26 cellular contexts compared by ENCODE assay signal in genomic region chr11:17477084-17477333, GRCh38. TPM values are rescaled to one million over a fixed set of nuclear protein-coding genes. Genes with fewer than 3 reads are reported as not detected.
DNase-seq lines count a peak whose midpoint lies in the region; TF ChIP-seq lines count a peak whose summit lies in the region.
"Had no signal": no experiment of that assay in that cellular context is flagged by ENCODE, and none has a peak within 500 bp of the region (broad histone marks: within the 10 kb centered on the region; RNA-seq: fewer than 3 reads in every experiment).

No MANE protein-coding gene starts in this region.

- H3K36me3 Mint-ChIP-seq in Caco-2 (ENCODE audit: insufficient read depth, unreplicated experiment) (no peaks in the 10 kb centered on the region), H9 (ENCODE audit: insufficient read depth in 1 of 3, low read depth in 3 of 3) (no peaks in the 10 kb centered on the region; a peak in 1 of 7 replicates), nephron (ENCODE audit: low read depth) (no peaks in the 10 kb centered on the region)
- H3K36me3 Mint-ChIP-seq in activated CD4-positive, alpha-beta T cell treated with anti-CD3 and anti-CD28 coated beads, Interleukin-2, amount 10 ng/mL, durations not matched to agents 7 days and 5 days (ENCODE audit: low read depth), result no peaks in the 10 kb centered on the region
- H3K36me3 Mint-ChIP-seq in T-helper 2 cell treated with Interferon-gamma antibody and Interleukin-4, amounts not matched to agents 5 μg/mL and 100 μg/mL, for 36 hours (ENCODE audit: low read depth), result no peaks in the 10 kb centered on the region
- H3K36me3 Mint-ChIP-seq: activated CD4-positive, alpha-beta memory T cell treated with anti-CD3 and anti-CD28 coated beads for 36 hours; naive thymus-derived CD4-positive, alpha-beta T cell had no signal

- no peak overlapping the region for H2BK5ac ChIP-seq in H9 (ENCODE audit: insufficient read length, low read length)

- H3K23ac ChIP-seq in H9 (ENCODE audit: insufficient read length, low read depth, low read length), result no peak overlapping the region

- H3K9ac ChIP-seq in H9 (ENCODE audit: extremely low read depth, insufficient read length, low read length), result no peak overlapping the region
- H3K9ac ChIP-seq: BLaER1 treated with 17β-estradiol and CSF1 and Interleukin-3, amounts not matched to agents 10 nM and 100 nM had no signal

- H4K91ac ChIP-seq in H9 (ENCODE audit: insufficient read length, low read depth, low read length), result no peak overlapping the region

- H4K8ac ChIP-seq in H9 (replicated peaks; ENCODE audit: insufficient read length, low read depth, low read length), result no peak overlapping the region

- peaks cover 11% of the 10 kb centered on the region for H3K23me2 ChIP-seq in H9 (ENCODE audit: insufficient read length, low read depth, low read length, poor library complexity, severe bottlenecking)

- H3K56ac ChIP-seq in H9 (ENCODE audit: insufficient read length, low read depth, low read length), result no peak overlapping the region

- no peak overlapping the region for H4K5ac ChIP-seq in H9 (ENCODE audit: insufficient read length, low read depth, low read length)

- H4K20me1 ChIP-seq in H9 (ENCODE audit: control insufficient read depth, insufficient read depth, insufficient read length), result peaks cover 2% of the 10 kb centered on the region

- H3K4me2 ChIP-seq in H9 (ENCODE audit: insufficient read depth, insufficient read length, low read length), result peak overlapping the region; percentile 86

- BruUV-seq in Caco-2 (replicated peaks; lab: Mats Ljungman, UMichigan), result no TSS peak

- H3K9me3 Mint-ChIP-seq in Caco-2 (ENCODE audit: unreplicated experiment) (no peaks in the 10 kb centered on the region), H9 (no peaks in the 10 kb centered on the region), nephron (no peaks in the 10 kb centered on the region)
- H3K9me3 Mint-ChIP-seq in activated CD4-positive, alpha-beta T cell treated with anti-CD3 and anti-CD28 coated beads, Interleukin-2, amount 10 ng/mL, durations not matched to agents 7 days and 5 days, result no peaks in the 10 kb centered on the region
- H3K9me3 Mint-ChIP-seq in T-helper 2 cell treated with Interferon-gamma antibody and Interleukin-4, amounts not matched to agents 5 μg/mL and 100 μg/mL, for 36 hours, result no peaks in the 10 kb centered on the region
- H3K9me3 Mint-ChIP-seq: activated CD4-positive, alpha-beta memory T cell treated with anti-CD3 and anti-CD28 coated beads for 36 hours; activated T-helper 2 cell treated with anti-CD3 and anti-CD28 coated beads, Interferon-gamma antibody, Interleukin-2, Interleukin-4, amounts not matched to agents 10 μg/mL and 5 μg/mL and 100 μg/mL, durations not matched to agents 14 hours and 24 hours and 36 hours; effector memory CD8-positive, alpha-beta T cell had no signal

- no peak for DNase-seq in Caco-2
- no peak for DNase-seq in H9
- DNase-seq in coronary artery (ENCODE audit: low spot score), result no peak
- DNase-seq in activated CD4-positive, alpha-beta T cell treated with anti-CD3 and anti-CD28 coated beads, Interleukin-2, amount 10 ng/mL, durations not matched to agents 7 days and 5 days, result no peak
- DNase-seq in T-helper 2 cell treated with Interferon-gamma antibody and Interleukin-4, amounts not matched to agents 5 μg/mL and 100 μg/mL, for 36 hours (ENCODE audit: low spot score), result no peak
- no peak for DNase-seq in activated CD8-positive, alpha-beta memory T cell treated with anti-CD3 and anti-CD28 coated beads, Interleukin-2, amount 50 U/mL, for 4 hours
- DNase-seq: activated CD4-positive, alpha-beta memory T cell treated with anti-CD3 and anti-CD28 coated beads for 36 hours; colonic mucosa; effector memory CD8-positive, alpha-beta T cell; GF-D8; KG1; midbrain; naive thymus-derived CD4-positive, alpha-beta T cell; NCI-H1417 treated with DMSO at 0.1 percent for 48 hours; T-helper 1 cell had no signal

- H3K4me3 ChIP-seq in Caco-2 (ENCODE audit: low read depth, low read length) (no peak overlapping the region), coronary artery (peak overlapping the region; percentile 66)
- H3K4me3 ChIP-seq: colonic mucosa, SJSA1 had no signal

- H3T11ph ChIP-seq in H9 (ENCODE audit: low read length), result no peak overlapping the region

- H3K27me3 ChIP-seq in Caco-2 (replicated peaks; ENCODE audit: control insufficient read depth, insufficient read depth, low read length) (peaks cover 6% of the 10 kb centered on the region), H9 (ENCODE audit: insufficient read depth, low read length) (peaks cover 33% of the 10 kb centered on the region; the same call in 1 of the 2 replicates)

- H3K9me3 ChIP-seq in Caco-2 (no peaks in the 10 kb centered on the region), H9 (ENCODE audit: control insufficient read depth, low read depth, low read length) (no peaks in the 10 kb centered on the region)
- H3K9me3 ChIP-seq: BLaER1 treated with 17β-estradiol and CSF1 and Interleukin-3, amounts not matched to agents 10 nM and 100 nM; colonic mucosa; SJSA1; upper lobe of left lung had no signal

- H3K4me1 ChIP-seq in Caco-2, result 0 out of 2 replicates have a peak, but pooled peaks cover 3% of the 10 kb centered on the region
- H3K4me1 ChIP-seq in H9 (ENCODE audit: insufficient read depth, low read length), result no peaks in the 10 kb centered on the region; the same call in 1 of the 2 replicates
- H3K4me1 ChIP-seq: colonic mucosa, SJSA1 had no signal

- no peak for TF ChIP-seq CTCF in Caco-2 (IDR thresholded peaks at IDR 0.05; ENCODE audit: insufficient read depth in 1 of 2, low read depth in 1 of 2, low read length in 1 of 2, severe bottlenecking in 1 of 2, unreplicated experiment in 1 of 2)
- TF ChIP-seq CTCF in H9 (conservative IDR thresholded peaks at IDR 0.05), result no peak
- no peak for TF ChIP-seq CTCF in coronary artery (IDR thresholded peaks at IDR 0.05)
- TF ChIP-seq CTCF in nephron (IDR thresholded peaks at IDR 0.05; ENCODE audit: unreplicated experiment in 3 of 3), result no peak

- no peak overlapping the region for H3K14ac ChIP-seq in H9 (ENCODE audit: insufficient read depth, low read length)

- H3K27ac ChIP-seq in H9 (ENCODE audit: insufficient read length, low read depth, low read length) (no peak overlapping the region), coronary artery (no peak overlapping the region)
- H3K27ac ChIP-seq: BLaER1 treated with 17β-estradiol and CSF1 and Interleukin-3, amounts not matched to agents 10 nM and 100 nM; colonic mucosa; SJSA1; upper lobe of left lung had no signal

- POLR2A ChIA-PET in Caco-2 (lab: Charles Lee), result no interaction called here
- POLR2A ChIA-PET in activated CD4-positive, alpha-beta T cell treated with anti-CD3 and anti-CD28 coated beads, Interleukin-2, amount 10 ng/mL, durations not matched to agents 7 days and 5 days (lab: Charles Lee), result no interaction called here

- no peak overlapping the region for H2BK12ac ChIP-seq in H9 (ENCODE audit: insufficient read length, low read depth, low read length)

- intact Hi-C loops in Caco-2 (cut with micrococcal nuclease; ENCODE audit: unreplicated experiment), result no loop called here

- no CpG with 5 or more reads among the region's 9 CpGs for WGBS in H9 (ENCODE audit: extremely low coverage, insufficient read length, low lambda C conversion rate)

- H3K79me2 ChIP-seq in H9 (ENCODE audit: insufficient read depth, low read length), result no peaks in the 10 kb centered on the region

- H2AK5ac ChIP-seq in H9 (ENCODE audit: insufficient read length, low read length), result no peak overlapping the region

- H3K27ac Mint-ChIP-seq in Caco-2 (ENCODE audit: unreplicated experiment) (no peak overlapping the region), H9 (no peak overlapping the region), nephron (no peak overlapping the region)
- H3K27ac Mint-ChIP-seq in activated CD4-positive, alpha-beta T cell treated with anti-CD3 and anti-CD28 coated beads, Interleukin-2, amount 10 ng/mL, durations not matched to agents 7 days and 5 days, result no peak overlapping the region
- no peak overlapping the region for H3K27ac Mint-ChIP-seq in T-helper 2 cell treated with Interferon-gamma antibody and Interleukin-4, amounts not matched to agents 5 μg/mL and 100 μg/mL, for 36 hours
- H3K27ac Mint-ChIP-seq: activated CD4-positive, alpha-beta memory T cell treated with anti-CD3 and anti-CD28 coated beads for 36 hours; activated T-helper 2 cell treated with anti-CD3 and anti-CD28 coated beads, Interferon-gamma antibody, Interleukin-2, Interleukin-4, amounts not matched to agents 10 μg/mL and 5 μg/mL and 100 μg/mL, durations not matched to agents 14 hours and 24 hours and 36 hours had no signal

- CTCF ChIA-PET in Caco-2 (lab: Charles Lee), result no interaction called here
- CTCF ChIA-PET in activated CD4-positive, alpha-beta T cell treated with anti-CD3 and anti-CD28 coated beads, Interleukin-2, amount 10 ng/mL, durations not matched to agents 7 days and 5 days (lab: Charles Lee), result interaction anchor here (0.6 to 1.2 kb wide), 2 partner anchors 13 to 334 kb away, joined by 3 read pairs; no protein-coding TSS in a partner anchor

- H2AFZ ChIP-seq in H9 (ENCODE audit: low read length), result no peak overlapping the region

- H3K27me3 Mint-ChIP-seq in Caco-2 (ENCODE audit: insufficient read depth, unreplicated experiment) (peaks cover 19% of the 10 kb centered on the region), H9 (ENCODE audit: low read depth) (peaks cover 77% of the 10 kb centered on the region), nephron (ENCODE audit: low read depth) (peaks cover 95% of the 10 kb centered on the region)
- peaks cover 82% of the 10 kb centered on the region for H3K27me3 Mint-ChIP-seq in activated CD4-positive, alpha-beta T cell treated with anti-CD3 and anti-CD28 coated beads, Interleukin-2, amount 10 ng/mL, durations not matched to agents 7 days and 5 days
- peaks cover 76% of the 10 kb centered on the region for H3K27me3 Mint-ChIP-seq in T-helper 2 cell treated with Interferon-gamma antibody and Interleukin-4, amounts not matched to agents 5 μg/mL and 100 μg/mL, for 36 hours (ENCODE audit: low read depth)

- no peak overlapping the region for H2BK20ac ChIP-seq in H9 (ENCODE audit: low read depth, low read length, poor library complexity, severe bottlenecking)

- H3K4ac ChIP-seq in H9 (ENCODE audit: low read depth, low read length), result no peak overlapping the region

- H3K79me1 ChIP-seq in H9 (ENCODE audit: insufficient read depth, low read depth, low read length, poor library complexity, severe bottlenecking), result no peaks in the 10 kb centered on the region

- H3K18ac ChIP-seq in H9 (ENCODE audit: insufficient read length, low read depth, low read length), result no peak overlapping the region

- no peak overlapping the region for H2BK15ac ChIP-seq in H9 (ENCODE audit: low read depth, low read length)

- H3K4me1 Mint-ChIP-seq in Caco-2 (ENCODE audit: low read depth, unreplicated experiment), result no peaks in the 10 kb centered on the region
- H3K4me1 Mint-ChIP-seq in H9, result peaks cover 34 to 48% of the 10 kb centered on the region in 2 experiments
- H3K4me1 Mint-ChIP-seq in nephron, result no peaks in the 10 kb centered on the region
- H3K4me1 Mint-ChIP-seq in activated CD4-positive, alpha-beta T cell treated with anti-CD3 and anti-CD28 coated beads, Interleukin-2, amount 10 ng/mL, durations not matched to agents 7 days and 5 days, result peaks cover 2% of the 10 kb centered on the region
- H3K4me1 Mint-ChIP-seq in T-helper 2 cell treated with Interferon-gamma antibody and Interleukin-4, amounts not matched to agents 5 μg/mL and 100 μg/mL, for 36 hours (ENCODE audit: low read depth), result peaks cover 2% of the 10 kb centered on the region

- no peak overlapping the region for H2BK120ac ChIP-seq in H9 (ENCODE audit: low read depth, low read length, poor library complexity, severe bottlenecking)

- peak overlapping the region; percentile 10 for H3K4me3 Mint-ChIP-seq in Caco-2 (ENCODE audit: unreplicated experiment)
- peak overlapping the region; percentile 61 to 82 for H3K4me3 Mint-ChIP-seq in H9
- peak overlapping the region; percentile 42 to 68 (median 49) for H3K4me3 Mint-ChIP-seq in nephron
- no peak overlapping the region for H3K4me3 Mint-ChIP-seq in activated CD4-positive, alpha-beta T cell treated with anti-CD3 and anti-CD28 coated beads, Interleukin-2, amount 10 ng/mL, durations not matched to agents 7 days and 5 days
- H3K4me3 Mint-ChIP-seq in T-helper 2 cell treated with Interferon-gamma antibody and Interleukin-4, amounts not matched to agents 5 μg/mL and 100 μg/mL, for 36 hours, result no peak overlapping the region
- H3K4me3 Mint-ChIP-seq: activated CD4-positive, alpha-beta memory T cell treated with anti-CD3 and anti-CD28 coated beads for 36 hours; effector memory CD8-positive, alpha-beta T cell had no signal

- no peaks in the 10 kb centered on the region for H3K36me3 ChIP-seq in Caco-2 (ENCODE audit: control insufficient read depth, insufficient read depth, low read length)
- H3K36me3 ChIP-seq: BLaER1 treated with 17β-estradiol and CSF1 and Interleukin-3, amounts not matched to agents 10 nM and 100 nM; colonic mucosa; SJSA1; upper lobe of left lung had no signal

RNA-seq across cellular contexts. Expression of gene ABCC8, which starts 0.4 kb away (rescaled TPM):
- total RNA-seq in Caco-2 (2022) (0.09 TPM in 1 of 2 replicates, not detected in the other), H9 (2021) (2.4 and 3.2 TPM in 2 replicates)
- total RNA-seq in activated CD4-positive, alpha-beta T cell treated with anti-CD3 and anti-CD28 coated beads, Interleukin-2, amount 10 ng/mL, durations not matched to agents 7 days and 5 days, result not detected
- total RNA-seq: activated CD4-positive, alpha-beta memory T cell treated with anti-CD3 and anti-CD28 coated beads for 36 hours; fibroblast of villous mesenchyme; H4; HT1080; osteocyte; RPMI7951; SJSA1; smooth muscle cell had no signal

Comparison
In these comparisons a context has a peak if more than half of its experiments do, and no peak if none do; other contexts are left out.
1. H3K4me3 Mint-ChIP-seq: peak in Caco-2 (single experiment), H9 (2 of 2) and nephron (3 of 3); none in activated CD4-positive, alpha-beta T cell treated with anti-CD3 and anti-CD28 coated beads, Interleukin-2, amount 10 ng/mL, durations not matched to agents 7 days and 5 days (single experiment) and T-helper 2 cell treated with Interferon-gamma antibody and Interleukin-4, amounts not matched to agents 5 μg/mL and 100 μg/mL, for 36 hours (single experiment).